Comparison of ENCODE assay signal across 8 cellular contexts in genomic region chr6:30326446-30327231, GRCh38. TPM values are rescaled to one million over a fixed set of nuclear protein-coding genes. Genes with fewer than 3 reads are reported as not detected.
DNase-seq lines count a peak whose midpoint lies in the region; ATAC-seq and TF ChIP-seq lines count a peak whose summit lies in the region.

TSS of gene TRIM39 (plus strand) at chr6:30326927. CDS start at chr6:30329318, 2,391 bp downstream.

- intact Hi-C loops in naive thymus-derived CD4-positive, alpha-beta T cell (cut with micrococcal nuclease) = loop anchor here (1.0 to 10.0 kb wide), 14 partner anchors 14 to 831 kb away; partner anchors contain the start of genes GNL1 (in 2 of the 2), MRPS18B (in 2 of the 2), PPP1R10 (in 2 of the 2) and PRR3 (in 2 of the 2)

- in situ Hi-C loops in GM23248 (cut with MboI) = no loop called here

- H3F3A ChIP-seq in DOHH2 (ENCODE audit: control insufficient read depth, insufficient read depth) = peaks cover 6% of the 10 kb centered on the region
- H3F3A ChIP-seq in GM23248 (ENCODE audit: insufficient read depth) = peaks cover 22% of the 10 kb centered on the region; the same call in 1 of the 2 replicates

- H3K79me2 ChIP-seq in DOHH2 (ENCODE audit: control insufficient read depth, low read length) = peaks cover 63% of the 10 kb centered on the region
- H3K79me2 ChIP-seq in GM23248 (ENCODE audit: insufficient read depth) = peaks cover 56% of the 10 kb centered on the region

- ATAC-seq in naive thymus-derived CD4-positive, alpha-beta T cell = peak; percentile 76
- ATAC-seq in stimulated activated memory B cell treated with anti-CD40 and anti-IgM and Interleukin-4, amounts not matched to agents 10 μg/mL and 1 μg/mL and 100 μg/mL, for 72 hours = peak; percentile 91

- DNase-seq in GM23248 = peak; percentile 94
- peak; percentile 61 for DNase-seq in Kasumi-1 (lab: John Stamatoyannopoulos, UW)
- DNase-seq in RWPE1 (ENCODE audit: low spot score) = peak; percentile 91
- peak; percentile 73 to 81 for DNase-seq in activated T-helper 1 cell treated with anti-CD3 and anti-CD28 coated beads, Interleukin-2, amount 50 U/mL, for 16 hours (ENCODE audit: low read depth in 1 of 2, low spot score in 1 of 2)
- peak; percentile 82 for DNase-seq in fibroblast of gingiva (ENCODE audit: low read depth)
- peak; percentile 88 to 94 (median 92) for DNase-seq in naive thymus-derived CD4-positive, alpha-beta T cell

- peaks cover 19% of the 10 kb centered on the region for H4K20me1 ChIP-seq in DOHH2 (ENCODE audit: control insufficient read depth, insufficient read depth, low read depth, low read length)
- H4K20me1 ChIP-seq in GM23248 (ENCODE audit: insufficient read depth) = no peaks in the 10 kb centered on the region; the same call in 1 of the 2 replicates

- peak within 1 kb of the TSS; percentile 92 for H2AFZ ChIP-seq in GM23248

- peaks cover 40% of the 10 kb centered on the region for H3K4me1 ChIP-seq in DOHH2 (ENCODE audit: control insufficient read depth, low read length)
- peaks cover 33% of the 10 kb centered on the region for H3K4me1 ChIP-seq in GM23248 (ENCODE audit: insufficient read depth)
- peaks cover 34 to 49% of the 10 kb centered on the region in 2 donors for H3K4me1 ChIP-seq in naive thymus-derived CD4-positive, alpha-beta T cell (ENCODE audit: control insufficient read depth in 2 of 2, insufficient read depth in 2 of 2, low read length in 2 of 2)

- peak within 1 kb of the TSS; percentile 93 to 99 (median 97) for H3K4me3 Mint-ChIP-seq in naive thymus-derived CD4-positive, alpha-beta T cell
- peak within 1 kb of the TSS; percentile 88 for H3K4me3 Mint-ChIP-seq in stimulated activated memory B cell treated with anti-CD40 and anti-IgM and Interleukin-4, amounts not matched to agents 10 μg/mL and 1 μg/mL and 100 μg/mL, for 72 hours

- peak within 1 kb of the TSS; percentile 92 for H3K9ac ChIP-seq in GM23248

- POLR2A ChIA-PET in RWPE1 (lab: Yijun Ruan, JAX; ENCODE audit: low non-redundant PET) = interaction anchor here (0.5 to 0.6 kb wide), 2 partner anchors 13 to 287 kb away, joined by 3 to 6 read pairs; no protein-coding TSS in a partner anchor
- POLR2A ChIA-PET in naive thymus-derived CD4-positive, alpha-beta T cell (lab: Charles Lee) = interaction anchor here (0.6 to 4.2 kb wide), 20 partner anchors 8 to 467 kb away, joined by 3 to 41 read pairs (median 5); partner anchors contain the start of genes MRPS18B, POLR1H, PRR3 and RPP21

- H3K27me3 ChIP-seq in DOHH2 (ENCODE audit: control insufficient read depth, low read length) = no peaks in the 10 kb centered on the region
- H3K27me3 ChIP-seq in GM23248 (replicated peaks; ENCODE audit: insufficient read depth) = no peaks in the 10 kb centered on the region
- no peaks in the 10 kb centered on the region for H3K27me3 ChIP-seq in naive thymus-derived CD4-positive, alpha-beta T cell (ENCODE audit: control insufficient read depth in 2 of 2, insufficient read depth in 2 of 2, low read length in 2 of 2)

- TF ChIP-seq CTCF in DOHH2 (IDR thresholded peaks at IDR 0.05; ENCODE audit: low read depth, low read length, poor library complexity, severe bottlenecking) (no peak), RWPE1 (conservative IDR thresholded peaks at IDR 0.05; ENCODE audit: low read depth) (no peak)

- no peaks in the 10 kb centered on the region for H3K9me3 ChIP-seq in DOHH2 (ENCODE audit: control insufficient read depth, insufficient read depth, low read length)
- H3K9me3 ChIP-seq in GM23248 (ENCODE audit: low read depth) = no peaks in the 10 kb centered on the region
- H3K9me3 ChIP-seq in naive thymus-derived CD4-positive, alpha-beta T cell (ENCODE audit: control insufficient read depth in 2 of 3, low read length in 3 of 3) = no peaks in the 10 kb centered on the region

- peak within 1 kb of the TSS; percentile 87 for H3K27ac ChIP-seq in DOHH2 (ENCODE audit: low read depth, low read length)
- H3K27ac ChIP-seq in GM23248 = peak within 1 kb of the TSS; percentile 90
- peak within 1 kb of the TSS; percentile 94 for H3K27ac ChIP-seq in RWPE1
- H3K27ac ChIP-seq in naive thymus-derived CD4-positive, alpha-beta T cell (ENCODE audit: low read depth, low read length) = peak within 1 kb of the TSS; percentile 100

- peaks cover 42 to 71% (median 64%) of the 10 kb centered on the region in 7 donors for H3K4me1 Mint-ChIP-seq in naive thymus-derived CD4-positive, alpha-beta T cell
- H3K4me1 Mint-ChIP-seq in stimulated activated memory B cell treated with anti-CD40 and anti-IgM and Interleukin-4, amounts not matched to agents 10 μg/mL and 1 μg/mL and 100 μg/mL, for 72 hours = peaks cover 54% of the 10 kb centered on the region

- CTCF ChIA-PET in RWPE1 (lab: Yijun Ruan, JAX) = interaction anchor here (0.8 kb wide), 1 partner anchor 108 kb away, joined by 3 read pairs; no protein-coding TSS in a partner anchor
- CTCF ChIA-PET in naive thymus-derived CD4-positive, alpha-beta T cell (lab: Charles Lee) = interaction anchor here (0.8 kb wide), 1 partner anchor 49 kb away, joined by 3 read pairs; no protein-coding TSS in a partner anchor

- WGBS in GM23248 (ENCODE audit: low coverage in 1 of 2, low lambda C conversion rate in 2 of 2, missing lambda C conversion rate in 2 of 2), 2 experiments = 1% methylated on average over 41 to 90 of the region's 94 CpGs

- H3K36me3 Mint-ChIP-seq in naive thymus-derived CD4-positive, alpha-beta T cell = peaks cover 5 to 28% (median 17%) of the 10 kb centered on the region in 5 donors
- peaks cover 35% of the 10 kb centered on the region for H3K36me3 Mint-ChIP-seq in stimulated activated memory B cell treated with anti-CD40 and anti-IgM and Interleukin-4, amounts not matched to agents 10 μg/mL and 1 μg/mL and 100 μg/mL, for 72 hours

- peak within 1 kb of the TSS; percentile 92 to 100 (median 99) for H3K27ac Mint-ChIP-seq in naive thymus-derived CD4-positive, alpha-beta T cell
- H3K27ac Mint-ChIP-seq in stimulated activated memory B cell treated with anti-CD40 and anti-IgM and Interleukin-4, amounts not matched to agents 10 μg/mL and 1 μg/mL and 100 μg/mL, for 72 hours = peak within 1 kb of the TSS; percentile 93

- H3K4me2 ChIP-seq in DOHH2 (ENCODE audit: low read length) = peak within 1 kb of the TSS; percentile 99
- H3K4me2 ChIP-seq in GM23248 (ENCODE audit: unreplicated experiment) = peak within 1 kb of the TSS; percentile 95

- no peaks in the 10 kb centered on the region for H3K27me3 Mint-ChIP-seq in naive thymus-derived CD4-positive, alpha-beta T cell
- H3K27me3 Mint-ChIP-seq in stimulated activated memory B cell treated with anti-CD40 and anti-IgM and Interleukin-4, amounts not matched to agents 10 μg/mL and 1 μg/mL and 100 μg/mL, for 72 hours = no peaks in the 10 kb centered on the region

- H3K9me2 ChIP-seq in DOHH2 (replicated peaks; ENCODE audit: control insufficient read depth, low read length) (no peaks in the 10 kb centered on the region), GM23248 (ENCODE audit: insufficient read depth) (no peaks in the 10 kb centered on the region)

- peaks cover 63% of the 10 kb centered on the region for H3K36me3 ChIP-seq in DOHH2 (ENCODE audit: control insufficient read depth, low read length)
- no peaks in the 10 kb centered on the region for H3K36me3 ChIP-seq in GM23248 (ENCODE audit: low read depth)
- H3K36me3 ChIP-seq in naive thymus-derived CD4-positive, alpha-beta T cell (ENCODE audit: control insufficient read depth in 2 of 3, insufficient read depth in 3 of 3, low read length in 3 of 3) = peaks cover 6 to 30% (median 7%) of the 10 kb centered on the region in 3 experiments

- peaks cover 0 to 7% (median 0%) of the 10 kb centered on the region in 11 donors for H3K9me3 Mint-ChIP-seq in naive thymus-derived CD4-positive, alpha-beta T cell
- no peaks in the 10 kb centered on the region for H3K9me3 Mint-ChIP-seq in stimulated activated memory B cell treated with anti-CD40 and anti-IgM and Interleukin-4, amounts not matched to agents 10 μg/mL and 1 μg/mL and 100 μg/mL, for 72 hours

- peak within 1 kb of the TSS; percentile 99 for H3K4me3 ChIP-seq in DOHH2 (ENCODE audit: low read length)
- H3K4me3 ChIP-seq in GM23248 = peak within 1 kb of the TSS; percentile 96
- H3K4me3 ChIP-seq in naive thymus-derived CD4-positive, alpha-beta T cell (ENCODE audit: low read length) = peak within 1 kb of the TSS; percentile 70

RNA-seq across cellular contexts. Expression of gene TRIM39, which starts in this region (rescaled TPM):
- 9.6 and 29.1 TPM in 2 replicates for total RNA-seq in GM23248 (2014; rRNA removed; shearing (Covaris generic))
- 9.3 and 9.7 TPM in 2 replicates for polyA plus RNA-seq in GM23248 (2016; fragmentation: Nextera tagmentation; extraction: Ambion mirVana)
- 10 to 100 TPM; 12.8 to 42.1 (median 26.4) TPM for total RNA-seq in naive thymus-derived CD4-positive, alpha-beta T cell
- 10 to 100 TPM in 1 of 2 donors, 1 to 10 TPM in 1; 7.6 to 18.6 TPM for polyA plus RNA-seq in naive thymus-derived CD4-positive, alpha-beta T cell

Comparison
In these comparisons a context has a peak if more than half of its experiments do, and no peak if none do; other contexts are left out.
1. Peak in every context shown above with its lines: DNase-seq, ATAC-seq, H3K4me3 ChIP-seq and H3K27ac ChIP-seq.